16 cellular contexts compared by ENCODE assay signal in genomic region chr11:76075699-76076098, GRCh38.
"Had no signal": no experiment of that assay in that cellular context is flagged by ENCODE, and none has a peak within 500 bp of the region (broad histone marks: within the 10 kb centered on the region; RNA-seq: fewer than 3 reads in every experiment).

No MANE protein-coding gene starts in this region.

- H3K27ac Mint-ChIP-seq: activated naive CD4-positive, alpha-beta T cell treated with anti-CD3 and anti-CD28 coated beads, Interleukin-2, amount 50 U/mL, for 24 hours; dendritic cell treated with granulocyte-macrophage colony-stimulating factor and Interleukin-4, amounts not matched to agents 40 ng/mL and 50 ng/mL, for 4 days; nephron progenitor cell; T-helper 2 cell treated with Interferon-gamma antibody and Interleukin-4, amounts not matched to agents 5 μg/mL and 100 μg/mL, for 36 hours had no signal

- H3K27ac ChIP-seq: body of pancreas, suprapubic skin had no signal

- H3K4me3 Mint-ChIP-seq: activated naive CD4-positive, alpha-beta T cell treated with anti-CD3 and anti-CD28 coated beads, Interleukin-2, amount 50 U/mL, for 24 hours; central memory CD8-positive, alpha-beta T cell; dendritic cell treated with granulocyte-macrophage colony-stimulating factor and Interleukin-4, amounts not matched to agents 40 ng/mL and 50 ng/mL, for 4 days; nephron progenitor cell; T-helper 2 cell treated with Interferon-gamma antibody and Interleukin-4, amounts not matched to agents 5 μg/mL and 100 μg/mL, for 36 hours had no signal

- H3K27me3 Mint-ChIP-seq: activated naive CD4-positive, alpha-beta T cell treated with anti-CD3 and anti-CD28 coated beads, Interleukin-2, amount 50 U/mL, for 24 hours; central memory CD8-positive, alpha-beta T cell; dendritic cell treated with granulocyte-macrophage colony-stimulating factor and Interleukin-4, amounts not matched to agents 40 ng/mL and 50 ng/mL, for 4 days had no signal

- ATAC-seq: body of pancreas, psoas muscle, sciatic nerve had no signal

- H3K9me3 ChIP-seq: body of pancreas, psoas muscle, suprapubic skin had no signal

- H3K27me3 ChIP-seq: body of pancreas, suprapubic skin had no signal

- H3K36me3 ChIP-seq: suprapubic skin had no signal

- H3K4me1 Mint-ChIP-seq: central memory CD8-positive, alpha-beta T cell; nephron progenitor cell had no signal

- DNase-seq: activated CD4-positive, alpha-beta T cell treated with anti-CD3 and anti-CD28 coated beads, Interleukin-2, amount 50 U/mL, for 4 hours; activated CD4-positive, CD25-positive, alpha-beta regulatory T cell treated with anti-CD3 and anti-CD28 coated beads, Interleukin-2, amount 50 U/mL, for 72 hours; activated T-cell treated with anti-CD3 and anti-CD28 coated beads, Interleukin-2, amount 50 U/mL, for 1 hour; body of pancreas; head of caudate nucleus; mammary epithelial cell; nephron progenitor cell; psoas muscle; stimulated activated CD4-positive, alpha-beta T cell treated with anti-CD3 and anti-CD28 coated beads, Interleukin-2, amount 100 ng/mL, for 24 hours; stimulated activated naive CD4-positive, alpha-beta T cell treated with Interleukin-2 at 50 U/mL for 16 hours had no signal

- H3K4me3 ChIP-seq: body of pancreas, psoas muscle, suprapubic skin had no signal

- H3K9me3 Mint-ChIP-seq: activated naive CD4-positive, alpha-beta T cell treated with anti-CD3 and anti-CD28 coated beads, Interleukin-2, amount 50 U/mL, for 24 hours; central memory CD8-positive, alpha-beta T cell; nephron progenitor cell; T-helper 2 cell treated with Interferon-gamma antibody and Interleukin-4, amounts not matched to agents 5 μg/mL and 100 μg/mL, for 36 hours had no signal
